Comparison of ENCODE assay signal across 8 cellular contexts in the genomic region with DNA sequence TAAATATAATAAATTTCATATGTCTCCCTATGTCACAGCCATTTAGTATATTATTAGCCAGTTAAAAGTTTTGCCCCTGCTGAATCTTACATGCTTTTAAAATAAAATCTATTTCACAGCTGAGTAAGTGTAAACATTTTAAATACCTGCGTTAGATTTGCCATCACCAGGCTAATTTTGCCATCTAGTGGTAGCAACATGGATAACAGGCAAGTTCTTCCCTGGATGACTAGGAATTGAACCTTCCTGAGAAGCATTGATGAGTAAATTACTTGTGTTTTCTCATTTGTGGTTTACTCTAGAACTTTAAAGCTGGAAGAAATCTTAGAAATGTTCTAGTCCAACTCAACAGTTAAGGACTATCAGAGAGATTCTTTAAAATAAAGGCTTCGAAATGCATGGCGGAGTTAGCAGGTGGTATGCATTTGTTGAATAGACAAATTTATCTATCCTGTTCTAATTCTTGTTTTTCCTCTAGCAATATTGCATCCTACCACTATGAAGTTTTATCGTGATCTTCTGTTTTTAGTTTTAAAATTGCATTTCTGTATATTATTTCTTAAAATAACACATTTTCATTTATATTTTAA. TPM values are rescaled to one million over a fixed set of nuclear protein-coding genes. Genes with fewer than 3 reads are reported as not detected.
DNase-seq lines count a peak whose midpoint lies in the region; ATAC-seq and TF ChIP-seq lines count a peak whose summit lies in the region.

No MANE protein-coding gene starts in this region.

- H3K4me3 ChIP-seq in A673 (ENCODE audit: low read depth, low read length, poor library complexity, severe bottlenecking) (peak overlapping the region; percentile 64), DND-41 (ENCODE audit: low read depth in 1 of 2, low read length in 2 of 2) (no peak overlapping the region), adrenal gland (no peak overlapping the region), thyroid gland (replicated peaks in 1 of 3) (no peak overlapping the region)

- POLR2A ChIA-PET in A673 (lab: Charles Lee; ENCODE audit: low non-redundant PET), result no interaction called here
- POLR2A ChIA-PET in HEK293T (lab: Yijun Ruan, JAX), result interaction anchor here (0.8 kb wide), 1 partner anchor 98 kb away, joined by 3 read pairs; no protein-coding TSS in a partner anchor

- no peak overlapping the region for H2AFZ ChIP-seq in DND-41 (ENCODE audit: low read depth, low read length)

- H3K27me3 ChIP-seq in A673 (replicated peaks; ENCODE audit: insufficient read depth, low read depth, low read length, poor library complexity) (no peaks in the 10 kb centered on the region), DND-41 (ENCODE audit: insufficient read depth, low read length, poor library complexity) (peaks cover 4% of the 10 kb centered on the region), adrenal gland (no peaks in the 10 kb centered on the region), thyroid gland (no peaks in the 10 kb centered on the region)

- no peaks in the 10 kb centered on the region for H3K9me3 ChIP-seq in A673 (ENCODE audit: low read depth, low read length, poor library complexity, severe bottlenecking)
- no peaks in the 10 kb centered on the region for H3K9me3 ChIP-seq in DND-41 (ENCODE audit: insufficient read depth, low read length, severe bottlenecking)
- H3K9me3 ChIP-seq in adrenal gland (replicated peaks in 1 of 3), result no peaks in the 10 kb centered on the region
- H3K9me3 ChIP-seq in thyroid gland, result no peaks in the 10 kb centered on the region

- DNase-seq in A673 (ENCODE audit: low spot score) (peak; percentile 78), DND-41 (peak; percentile 30), HEK293T (ENCODE audit: extremely low spot score) (peak; percentile 40), NCI-H2107 (lab: John Stamatoyannopoulos, UW) (peak; percentile 15), adrenal gland (peak in 5 of 7 donors; percentile 24 to 61 (median 56)), iPS-NIHi7 (ENCODE audit: extremely low spot score) (peak; percentile 28), thyroid gland (peak in 1 of 2 donors; percentile 5), NK-92 (lab: John Stamatoyannopoulos, UW; ENCODE audit: unreplicated experiment) (no peak)

- no peak overlapping the region for H3K4me2 ChIP-seq in DND-41 (ENCODE audit: insufficient read depth, low read length)

- no TSS peak for BruUV-seq in A673 (replicated peaks; lab: Mats Ljungman, UMichigan)

- 12 to 36% (median 16%) methylated on average over 4 of the region's 4 CpGs for WGBS in adrenal gland, 4 donors
- 19 to 35% methylated on average over 4 of the region's 4 CpGs for WGBS in thyroid gland, 2 donors

- H3K36me3 ChIP-seq in A673 (ENCODE audit: insufficient read depth, low read length, poor library complexity, severe bottlenecking) (peaks cover 3% of the 10 kb centered on the region), DND-41 (ENCODE audit: insufficient read depth, low read length) (no peaks in the 10 kb centered on the region), adrenal gland (replicated peaks in 1 of 2) (no peaks in the 10 kb centered on the region), thyroid gland (no peaks in the 10 kb centered on the region)

- no peaks in the 10 kb centered on the region for H4K20me1 ChIP-seq in DND-41 (ENCODE audit: insufficient read depth, low read length)

- H3K9ac ChIP-seq in DND-41 (ENCODE audit: low read depth, low read length), result no peak overlapping the region

- CTCF ChIA-PET in A673 (lab: Charles Lee) (interaction anchor here (0.6 to 2.8 kb wide), 9 partner anchors 9 to 448 kb away, joined by 3 to 14 read pairs (median 3); a partner anchor contains a TSS), HEK293T (lab: Yijun Ruan, JAX) (interaction anchor here (1.2 to 6.5 kb wide), 5 partner anchors 97 to 447 kb away, joined by 3 to 51 read pairs (median 44); a partner anchor contains a TSS)

- peak; percentile 82 for TF ChIP-seq CTCF in A673 (conservative IDR thresholded peaks at IDR 0.05; ENCODE audit: low read depth, low read length)
- peak; percentile 85 for TF ChIP-seq CTCF in DND-41 (IDR thresholded peaks at IDR 0.05; ENCODE audit: borderline replicate concordance, extremely low read depth, low read length, poor library complexity, severe bottlenecking)
- peak; percentile 71 to 90 (median 86) for TF ChIP-seq CTCF in adrenal gland (IDR thresholded peaks at IDR 0.05)
- peak; percentile 44 to 87 (median 75) for TF ChIP-seq CTCF in thyroid gland (IDR thresholded peaks at IDR 0.05)

- no peak for TF ChIP-seq POLR2A in adrenal gland (IDR thresholded peaks at IDR 0.05)
- TF ChIP-seq POLR2A in thyroid gland (IDR thresholded peaks at IDR 0.05), result no peak

- intact Hi-C loops in A673 (cut with micrococcal nuclease; ENCODE audit: unreplicated experiment), result loop anchor here (2.0 to 10.0 kb wide), 2 partner anchors 448 to 1260 kb away; a partner anchor contains a TSS
- intact Hi-C loops in adrenal gland (cut with DNase I), result loop anchor here (5.0 to 10.0 kb wide), 4 partner anchors 93 to 450 kb away; a partner anchor contains a TSS
- intact Hi-C loops in thyroid gland (cut with DNase I), result loop anchor here (5.0 to 10.0 kb wide), 3 partner anchors 93 to 450 kb away; a partner anchor contains a TSS

- H3K4me1 ChIP-seq in A673 (ENCODE audit: insufficient read depth, low read length, poor library complexity, severe bottlenecking) (peaks cover 46% of the 10 kb centered on the region), DND-41 (ENCODE audit: insufficient read depth, low read length) (no peaks in the 10 kb centered on the region), adrenal gland (replicated peaks in 1 of 2) (peaks cover 10 to 14% of the 10 kb centered on the region in 2 donors), thyroid gland (no peaks in the 10 kb centered on the region)

- no peaks in the 10 kb centered on the region for H3K79me2 ChIP-seq in DND-41 (ENCODE audit: insufficient read depth, low read length)

- ATAC-seq in DND-41 (ENCODE audit: insufficient read depth, low read depth), result peak; percentile 47; the same call in 1 of the 3 replicates

- H3K27ac ChIP-seq in A673 (ENCODE audit: low read depth, low read length, poor library complexity, severe bottlenecking), result peak overlapping the region; percentile 75
- H3K27ac ChIP-seq in DND-41 (ENCODE audit: low read length), result no peak overlapping the region
- H3K27ac ChIP-seq in adrenal gland, result no peak overlapping the region
- no peak overlapping the region for H3K27ac ChIP-seq in thyroid gland

TF ChIP-seq in HEK293T, 16 proteins besides CTCF, POLR2A, EP300 and RAD21:
- TF ChIP-seq L3MBTL2 (conservative IDR thresholded peaks at IDR 0.05) (no peak), ELF4 (IDR thresholded peaks at IDR 0.05) (no peak), HDGF (IDR thresholded peaks at IDR 0.05; ENCODE audit: borderline replicate concordance) (no peak), BHLHE40 (IDR thresholded peaks at IDR 0.05; ENCODE audit: borderline replicate concordance) (no peak), ARNT (IDR thresholded peaks at IDR 0.05) (no peak), FOXK2 (IDR thresholded peaks at IDR 0.05) (no peak)
- TF ChIP-seq, protein P1, sequence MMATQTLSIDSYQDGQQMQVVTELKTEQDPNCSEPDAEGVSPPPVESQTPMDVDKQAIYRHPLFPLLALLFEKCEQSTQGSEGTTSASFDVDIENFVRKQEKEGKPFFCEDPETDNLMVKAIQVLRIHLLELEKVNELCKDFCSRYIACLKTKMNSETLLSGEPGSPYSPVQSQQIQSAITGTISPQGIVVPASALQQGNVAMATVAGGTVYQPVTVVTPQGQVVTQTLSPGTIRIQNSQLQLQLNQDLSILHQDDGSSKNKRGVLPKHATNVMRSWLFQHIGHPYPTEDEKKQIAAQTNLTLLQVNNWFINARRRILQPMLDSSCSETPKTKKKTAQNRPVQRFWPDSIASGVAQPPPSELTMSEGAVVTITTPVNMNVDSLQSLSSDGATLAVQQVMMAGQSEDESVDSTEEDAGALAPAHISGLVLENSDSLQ (IDR thresholded peaks at IDR 0.05), result no peak

RNA-seq across cellular contexts. Expression of a gene that starts 2.6 kb away (rescaled TPM):
- total RNA-seq in A673 (2021) (112 and 131 TPM in 2 replicates), adrenal gland (10 to 100 TPM in 3 of 8 donors, 1 to 10 TPM in 3, under 1 TPM in 2; 0.39 to 17.0 (median 5.1) TPM), thyroid gland (not detected)
- polyA plus RNA-seq in adrenal gland, result 1 to 10 TPM in 2 of 3 donors, under 1 TPM in 1; 0.27 to 3.5 (median 2.6) TPM
